ENCODE assay signal across 8 cellular contexts in the genomic region with DNA sequence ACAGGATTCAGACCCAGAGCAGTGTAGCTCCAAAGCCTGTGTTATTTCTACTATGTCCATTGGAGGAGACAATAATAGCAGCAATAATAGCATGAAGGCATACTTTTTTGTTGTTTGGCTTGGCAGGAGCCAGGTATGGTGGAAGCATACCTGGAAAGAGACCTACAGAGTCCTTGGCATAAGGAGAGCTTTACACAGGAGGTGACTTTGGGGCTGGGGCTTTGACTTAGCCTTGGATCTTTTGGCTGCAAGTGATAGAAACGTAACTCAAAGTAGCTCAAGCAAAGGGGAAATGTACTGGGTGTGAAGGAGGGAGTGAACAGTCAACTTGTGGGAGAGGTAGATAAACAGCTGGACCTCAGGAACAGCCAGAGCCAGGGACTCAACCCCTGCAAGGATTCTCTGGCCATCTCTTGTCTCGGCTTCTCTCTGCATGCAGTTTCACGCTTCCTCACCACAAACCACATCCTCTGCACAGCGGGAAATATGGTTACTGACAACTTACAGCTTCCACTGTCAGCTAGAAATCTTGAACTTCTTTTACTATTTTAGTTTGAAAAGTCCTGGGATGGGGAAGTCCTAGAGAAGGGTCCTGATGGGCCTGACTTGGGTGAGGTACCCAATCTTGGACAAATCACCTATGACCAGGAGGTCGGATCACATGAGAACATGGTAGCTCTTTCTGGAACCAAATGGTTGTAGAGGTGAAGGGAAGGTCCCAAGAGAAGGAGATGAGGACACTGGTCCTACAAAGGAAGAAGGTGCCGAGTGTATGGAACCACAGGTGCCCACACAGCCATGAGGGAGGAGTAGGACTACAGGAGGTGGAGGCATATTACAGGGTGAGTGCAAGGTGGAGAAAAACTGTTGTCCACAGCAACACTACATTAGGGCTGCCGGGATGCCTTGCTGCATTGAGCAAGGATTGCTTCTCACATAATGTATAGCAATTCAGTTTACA. TPM values are rescaled to one million over a fixed set of nuclear protein-coding genes. Genes with fewer than 3 reads are reported as not detected.
A peak's percentile ranks its signal among the peaks of the same experiment; 100 is the strongest.
DNase-seq lines count a peak whose midpoint lies in the region; ATAC-seq and TF ChIP-seq lines count a peak whose summit lies in the region.

No MANE protein-coding gene starts in this region.

- DNase-seq in RPMI7951 (ENCODE audit: low read depth) (peak; percentile 97), iPS-NIHi11 (ENCODE audit: low spot score) (no peak), type B pancreatic cell (ENCODE audit: extremely low spot score, unreplicated experiment) (no peak)
- peak; percentile 68 for DNase-seq in activated naive CD4-positive, alpha-beta T cell treated with Interleukin-2 at 50 U/mL for 16 hours
- DNase-seq in stimulated activated CD8-positive, alpha-beta memory T cell treated with anti-CD3 and anti-CD28 coated beads, Interleukin-2, amount 100 ng/mL, for 48 hours (ENCODE audit: low read depth in 2 of 2): peak; percentile 34 to 47

- H3K27ac Mint-ChIP-seq in type B pancreatic cell: no peak overlapping the region

- H3K4me1 Mint-ChIP-seq in type B pancreatic cell (ENCODE audit: unreplicated experiment): no peaks in the 10 kb centered on the region

- H3K27me3 Mint-ChIP-seq in type B pancreatic cell: peaks cover 5% of the 10 kb centered on the region

- no peaks in the 10 kb centered on the region for H3K9me3 Mint-ChIP-seq in type B pancreatic cell

- H3K27me3 ChIP-seq in layer of hippocampus (ENCODE audit: control insufficient read depth, insufficient read depth, low read length): no peaks in the 10 kb centered on the region

- peak overlapping the region; percentile 53 for H3K27ac ChIP-seq in layer of hippocampus (ENCODE audit: low read depth, low read length)

- no peak overlapping the region for H3K4me3 Mint-ChIP-seq in type B pancreatic cell

- no peaks in the 10 kb centered on the region for H3K36me3 Mint-ChIP-seq in type B pancreatic cell

- TF ChIP-seq CTCF in type B pancreatic cell (conservative IDR thresholded peaks at IDR 0.05): no peak

- ATAC-seq in GM18517 (IDR thresholded peaks at IDR 0.05; ENCODE audit: unreplicated experiment): peak; percentile 83
- ATAC-seq in HG02938 (IDR thresholded peaks at IDR 0.05; ENCODE audit: unreplicated experiment): peak; percentile 76

RNA-seq across cellular contexts. Expression of gene TGFBR1, which starts 47.0 kb away (rescaled TPM):
- total RNA-seq in RPMI7951 (2014; rRNA removed; shearing (Covaris generic)): 51.5 and 54.8 TPM in 2 replicates
- 34.4 and 88.1 TPM in 2 replicates for total RNA-seq in type B pancreatic cell (ENCODE audit: low replicate concordance)

Comparison
In these comparisons a context has a peak if more than half of its experiments do, and no peak if none do; other contexts are left out.
1. DNase-seq: peak in RPMI7951 (single experiment), activated naive CD4-positive, alpha-beta T cell treated with Interleukin-2 at 50 U/mL for 16 hours (single experiment) and stimulated activated CD8-positive, alpha-beta memory T cell treated with anti-CD3 and anti-CD28 coated beads, Interleukin-2, amount 100 ng/mL, for 48 hours (2 of 2); none in iPS-NIHi11 (single experiment) and type B pancreatic cell (single experiment).